In genomic region chr9:29356-29755, GRCh38 we compare ENCODE assay signal across 8 cellular contexts. TPM values are rescaled to one million over a fixed set of nuclear protein-coding genes. Genes with fewer than 3 reads are reported as not detected.
DNase-seq lines count a peak whose midpoint lies in the region; ATAC-seq, FAIRE-seq and TF ChIP-seq lines count a peak whose summit lies in the region.
"Not testable (repeated sequence)": the region's sequence is repeated elsewhere in the genome, so short reads cannot be mapped to it uniquely, and the experiment has no call there.

WASHC1 (minus strand) TSS chr9:29456; CDS start chr9:24999, 4,457 bp downstream.

- TF ChIP-seq POLR2A in esophagus squamous epithelium (IDR thresholded peaks at IDR 0.05); tibial nerve (IDR thresholded peaks at IDR 0.05): not testable (repeated sequence)

- H3K9me3 Mint-ChIP-seq in CD8-positive, alpha-beta T cell = not testable (repeated sequence)

- not testable (repeated sequence) for H3K27me3 Mint-ChIP-seq in CD8-positive, alpha-beta T cell (ENCODE audit: low read depth)

- not testable (repeated sequence) for ATAC-seq in CD8-positive, alpha-beta T cell

- H3K27me3 ChIP-seq in CD8-positive, alpha-beta T cell (ENCODE audit: insufficient read depth, low read length); WERI-Rb-1 (ENCODE audit: insufficient read depth, low read depth, severe bottlenecking); ascending aorta; esophagus squamous epithelium; osteoblast (ENCODE audit: insufficient read depth, low read length); tibial nerve: not testable (repeated sequence)

- H2AFZ ChIP-seq in osteoblast (ENCODE audit: low read length) = not testable (repeated sequence)

- not testable (repeated sequence) for H3K9ac ChIP-seq in kidney (ENCODE audit: low read length in 2 of 2)

- not testable (repeated sequence) for H3K9me3 ChIP-seq in CD8-positive, alpha-beta T cell (ENCODE audit: low read length); WERI-Rb-1 (ENCODE audit: severe bottlenecking); ascending aorta; esophagus squamous epithelium; kidney (ENCODE audit: control insufficient read depth in 1 of 2, low read length in 2 of 2); osteoblast (ENCODE audit: low read depth, low read length); tibial nerve

- WGBS in esophagus squamous epithelium, 2 donors = no CpG with 5 or more reads among the region's 20 CpGs
- WGBS in tibial nerve, 2 donors = no CpG with 5 or more reads among the region's 20 CpGs

- H3K27ac Mint-ChIP-seq in CD8-positive, alpha-beta T cell = not testable (repeated sequence)

- FAIRE-seq in kidney (lab: Jason Lieb, UNC) = not testable (repeated sequence)

- H4K20me1 ChIP-seq in osteoblast (ENCODE audit: insufficient read depth, low read length) = not testable (repeated sequence)

- not testable (repeated sequence) for TF ChIP-seq EP300 in tibial nerve (IDR thresholded peaks at IDR 0.05)

- not testable (repeated sequence) for H3K4me1 ChIP-seq in CD8-positive, alpha-beta T cell (ENCODE audit: insufficient read depth, low read length); ascending aorta; esophagus squamous epithelium; kidney (ENCODE audit: control insufficient read depth in 1 of 2, insufficient read depth in 1 of 2, low read depth in 1 of 2, low read length in 2 of 2); osteoblast (ENCODE audit: insufficient read depth, low read length); tibial nerve

- CTCF ChIA-PET in CD8-positive, alpha-beta T cell (lab: Charles Lee) = not testable (repeated sequence)

- H3K79me2 ChIP-seq in osteoblast (ENCODE audit: insufficient read depth, low read length) = not testable (repeated sequence)

- not testable (repeated sequence) for H3K4me3 ChIP-seq in CD8-positive, alpha-beta T cell (ENCODE audit: low read depth, low read length); kidney (ENCODE audit: low read length in 2 of 2)
- H3K4me3 ChIP-seq in Jurkat, Clone E6-1 (ENCODE audit: low read length) = peak within 1 kb of the TSS; percentile 39
- H3K4me3 ChIP-seq in WERI-Rb-1 (ENCODE audit: low read depth, low read length) (peak within 1 kb of the TSS; percentile 43), ascending aorta (peak within 1 kb of the TSS; percentile 57 to 68), esophagus squamous epithelium (peak within 1 kb of the TSS; percentile 22 to 69 (median 40)), osteoblast (ENCODE audit: insufficient read depth, low read length) (peak within 1 kb of the TSS; percentile 62), tibial nerve (peak within 1 kb of the TSS; percentile 15 to 39 (median 32))

- not testable (repeated sequence) for H3K4me3 Mint-ChIP-seq in CD8-positive, alpha-beta T cell

- H3K4me1 Mint-ChIP-seq in CD8-positive, alpha-beta T cell (ENCODE audit: low read depth) = not testable (repeated sequence)

- POLR2A ChIA-PET in CD8-positive, alpha-beta T cell (lab: Charles Lee) = not testable (repeated sequence)

- H3K36me3 Mint-ChIP-seq in CD8-positive, alpha-beta T cell = not testable (repeated sequence)

- not testable (repeated sequence) for H3K36me3 ChIP-seq in CD8-positive, alpha-beta T cell (ENCODE audit: insufficient read depth, low read length); WERI-Rb-1; ascending aorta; esophagus squamous epithelium; kidney (ENCODE audit: control insufficient read depth in 1 of 2, insufficient read depth in 2 of 2, low read length in 2 of 2); osteoblast (ENCODE audit: insufficient read depth, low read length); tibial nerve

- H3K27ac ChIP-seq in CD8-positive, alpha-beta T cell (ENCODE audit: low read depth, low read length); WERI-Rb-1; ascending aorta; kidney (ENCODE audit: low read depth in 2 of 2, low read length in 2 of 2); osteoblast (ENCODE audit: low read depth, low read length); tibial nerve: not testable (repeated sequence)
- H3K27ac ChIP-seq in esophagus squamous epithelium = peak within 1 kb of the TSS in 2 of 4 donors; percentile 34 to 55

- not testable (repeated sequence) for DNase-seq in CD8-positive, alpha-beta T cell; Jurkat, Clone E6-1 (ENCODE audit: low read depth, low spot score); WERI-Rb-1; ascending aorta (ENCODE audit: low spot score in 2 of 2); esophagus squamous epithelium (lab: John Stamatoyannopoulos, UW); kidney; osteoblast (ENCODE audit: insufficient read length, low spot score, missing footprints); tibial nerve (ENCODE audit: low spot score in 2 of 2)

- peak within 1 kb of the TSS; percentile 51 for H3K4me2 ChIP-seq in osteoblast (ENCODE audit: insufficient read depth, low read length)

- intact Hi-C loops in CD8-positive, alpha-beta T cell (cut with DNase I, micrococcal nuclease); ascending aorta (cut with DNase I); esophagus squamous epithelium (cut with DNase I); kidney (cut with DNase I): not testable (repeated sequence)

- TF ChIP-seq CTCF in CD8-positive, alpha-beta T cell (IDR thresholded peaks at IDR 0.05); WERI-Rb-1 (IDR thresholded peaks at IDR 0.05; ENCODE audit: low read depth, low read length); ascending aorta (IDR thresholded peaks at IDR 0.05); esophagus squamous epithelium (IDR thresholded peaks at IDR 0.05); kidney (IDR thresholded peaks at IDR 0.05; ENCODE audit: borderline replicate concordance, extremely low read depth, insufficient read depth); osteoblast (IDR thresholded peaks at IDR 0.05; ENCODE audit: extremely low read depth, low read depth, low read length); tibial nerve (IDR thresholded peaks at IDR 0.05): not testable (repeated sequence)

RNA-seq across cellular contexts. Expression of gene WASHC1, which starts in this region (rescaled TPM):
- total RNA-seq in CD8-positive, alpha-beta T cell = 10 to 100 TPM; 23.3 to 24.4 TPM
- polyA plus RNA-seq in Jurkat, Clone E6-1 (2012; ENCODE audit: insufficient read depth, insufficient read length) = 13.2 TPM
- total RNA-seq in ascending aorta (6.8 TPM), esophagus squamous epithelium (1 to 10 TPM; 1.5 to 4.5 (median 3.0) TPM), kidney (24.0 TPM), osteoblast (3.6 and 4.1 TPM in 2 replicates), tibial nerve (10 to 100 TPM in 2 of 4 donors, 1 to 10 TPM in 2; 5.1 to 14.7 (median 9.4) TPM)
- polyA plus RNA-seq in kidney (ENCODE audit: insufficient read depth, low read depth, low replicate concordance) = 16.6 TPM
